17 cellular contexts compared by ENCODE assay signal in genomic region chr4:173261052-173261451, GRCh38.
DNase-seq lines count a peak whose midpoint lies in the region; ATAC-seq and TF ChIP-seq lines count a peak whose summit lies in the region.
"Had no signal": no experiment of that assay in that cellular context is flagged by ENCODE, and none has a peak within 500 bp of the region (broad histone marks: within the 10 kb centered on the region; RNA-seq: fewer than 3 reads in every experiment).

No MANE protein-coding gene starts in this region.

- H3K9ac ChIP-seq in DND-41 (ENCODE audit: low read depth, low read length), result no peak overlapping the region

- peaks cover 14% of the 10 kb centered on the region for H3K36me3 ChIP-seq in DND-41 (ENCODE audit: insufficient read depth, low read length)
- H3K36me3 ChIP-seq: BE2C had no signal

- peaks cover 91% of the 10 kb centered on the region for H3K79me2 ChIP-seq in DND-41 (ENCODE audit: insufficient read depth, low read length)

- DNase-seq in DND-41 (no peak), NCI-H69 (lab: John Stamatoyannopoulos, UW) (peak; percentile 71), left colon (no peak), SHP77 (lab: John Stamatoyannopoulos, UW) (no peak)
- DNase-seq: ACHN; BE2C; CD4-positive, alpha-beta memory T cell; DMS153; DMS79; GF-D8; H7; HFFc6 had no signal

- H2AFZ ChIP-seq in DND-41 (ENCODE audit: low read depth, low read length), result no peak overlapping the region
- H2AFZ ChIP-seq: GM23338 had no signal

- peaks cover 62% of the 10 kb centered on the region for H3K4me1 ChIP-seq in DND-41 (ENCODE audit: insufficient read depth, low read length)

- no peak for ATAC-seq in DND-41 (ENCODE audit: insufficient read depth, low read depth)
- ATAC-seq in left colon, result peak; percentile 79
- no peak for ATAC-seq in GM21447 (IDR thresholded peaks at IDR 0.05; ENCODE audit: unreplicated experiment)
- ATAC-seq in GM21529 (IDR thresholded peaks at IDR 0.05; ENCODE audit: unreplicated experiment), result no peak
- ATAC-seq: GM23338, HCT116 had no signal

- no peak for TF ChIP-seq CTCF in DND-41 (IDR thresholded peaks at IDR 0.05; ENCODE audit: borderline replicate concordance, extremely low read depth, low read length, poor library complexity, severe bottlenecking)

- H3K4me2 ChIP-seq in DND-41 (ENCODE audit: insufficient read depth, low read length), result no peak overlapping the region
- H3K4me2 ChIP-seq: GM23338 had no signal

- H3K27ac ChIP-seq in DND-41 (ENCODE audit: low read length), result peak overlapping the region; percentile 63; the same call in 1 of the 2 replicates
- H3K27ac ChIP-seq: HL-60 had no signal

- intact Hi-C loops in left colon (cut with DNase I, micrococcal nuclease), result no loop called here

- no peaks in the 10 kb centered on the region for H3K9me3 ChIP-seq in DND-41 (ENCODE audit: insufficient read depth, low read length, severe bottlenecking)
- H3K9me3 ChIP-seq: BE2C had no signal

- H3K27me3 ChIP-seq in DND-41 (ENCODE audit: insufficient read depth, low read length, poor library complexity), result no peaks in the 10 kb centered on the region
- H3K27me3 ChIP-seq: BE2C had no signal

- H3K4me3 ChIP-seq in DND-41 (ENCODE audit: low read depth in 1 of 2, low read length in 2 of 2), result no peak overlapping the region
- H3K4me3 ChIP-seq: GM23338 had no signal

- H4K20me1 ChIP-seq in DND-41 (ENCODE audit: insufficient read depth, low read length), result peaks cover 10% of the 10 kb centered on the region; the same call in 1 of the 2 replicates
